In the genomic region with DNA sequence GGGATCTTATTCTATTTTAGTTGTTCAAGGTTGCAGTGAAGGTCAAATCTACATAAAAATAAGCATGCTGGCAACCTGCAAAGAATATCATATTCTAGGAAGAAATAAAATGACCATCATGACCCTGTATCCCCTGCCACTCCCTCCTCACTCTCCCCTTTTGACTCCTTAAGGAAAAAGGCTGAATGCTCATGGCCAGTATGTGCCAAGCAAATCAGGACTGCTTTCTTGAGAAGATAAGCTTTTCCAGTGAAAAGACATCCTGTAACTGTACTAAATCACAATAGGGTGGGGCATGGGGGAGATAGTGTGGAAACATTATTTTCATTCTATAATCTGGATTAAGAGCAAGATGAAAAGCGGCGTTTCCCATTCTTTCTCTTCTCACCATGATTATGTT, we compare ENCODE assay signal across 32 cellular contexts.
"Had no signal": no experiment of that assay in that cellular context is flagged by ENCODE, and none has a peak within 500 bp of the region (broad histone marks: within the 10 kb centered on the region; RNA-seq: fewer than 3 reads in every experiment).

No MANE protein-coding gene starts in this region.

- H3K27ac ChIP-seq: body of pancreas, brain microvascular endothelial cell, breast epithelium, VCaP had no signal

- H3K4me3 ChIP-seq: body of pancreas, breast epithelium had no signal

- DNase-seq: activated B cell treated with CpG ODN at 0.5 μM for 24 hours; activated CD4-positive, alpha-beta memory T cell treated with anti-CD3 and anti-CD28 coated beads for 36 hours; activated CD4-positive, alpha-beta T cell treated with anti-CD3 and anti-CD28 coated beads for 4 hours; activated CD4-positive, alpha-beta T cell treated with anti-CD3 and anti-CD28 coated beads, Interleukin-2, amount 10 ng/mL, durations not matched to agents 24 days and 14 days; activated CD4-positive, alpha-beta T cell treated with anti-CD3 and anti-CD28 coated beads, Interleukin-2, amount 50 U/mL, for 1 hour; activated CD4-positive, alpha-beta T cell treated with anti-CD3 and anti-CD28 coated beads, Interleukin-2, amount 50 U/mL, for 4 hours; activated CD4-positive, CD25-positive, alpha-beta regulatory T cell treated with anti-CD3 and anti-CD28 coated beads, Interleukin-2, amount 50 U/mL, for 72 hours; activated CD8-positive, alpha-beta memory T cell treated with anti-CD3 and anti-CD28 coated beads, Interleukin-2, amount 50 U/mL, for 4 hours; activated CD8-positive, alpha-beta T cell treated with anti-CD3 and anti-CD28 coated beads for 36 hours; activated effector memory CD4-positive, alpha-beta T cell treated with anti-CD3 and anti-CD28 coated beads, Interleukin-2, amount 50 U/mL, for 16 hours; activated gamma-delta T cell treated with Interleukin-2 at 50 U/mL for 16 hours; activated naive CD4-positive, alpha-beta T cell; activated naive CD4-positive, alpha-beta T cell treated with anti-CD3 and anti-CD28 coated beads for 36 hours; activated naive CD8-positive, alpha-beta T cell treated with anti-CD3 and anti-CD28 coated beads, Interleukin-2, amount 10 ng/mL, durations not matched to agents 7 days and 5 days; activated naive CD8-positive, alpha-beta T cell treated with anti-CD3 and anti-CD28 coated beads, Interleukin-2, amount 50 U/mL, for 24 hours; activated T-cell treated with anti-CD3 and anti-CD28 coated beads for 4 hours; activated T-cell treated with anti-CD3 and anti-CD28 coated beads, Interleukin-2, amount 50 U/mL, for 1 hour; activated T-cell treated with anti-CD3 and anti-CD28 coated beads, Interleukin-2, amount 50 U/mL, for 4 hours; activated T-cell treated with anti-CD3 and anti-CD28 coated beads, Interleukin-2, amount 50 U/mL, for 72 hours; amniotic stem cell; aorta; body of pancreas; brain microvascular endothelial cell; central memory CD4-positive, alpha-beta T cell; T-helper 1 cell; T-helper 2 cell; T-helper 9 cell had no signal

- H3K9me3 ChIP-seq: body of pancreas, breast epithelium had no signal

- H3K36me3 ChIP-seq: brain microvascular endothelial cell, breast epithelium had no signal

- FAIRE-seq: astrocyte, TTC549 had no signal

- H3K27me3 ChIP-seq: body of pancreas, brain microvascular endothelial cell, breast epithelium had no signal

- ATAC-seq: activated CD8-positive, alpha-beta T cell treated with anti-CD3 and anti-CD28 coated beads for 36 hours; activated naive CD8-positive, alpha-beta T cell treated with anti-CD3 and anti-CD28 coated beads, Interleukin-2, amount 50 U/mL, for 24 hours; activated T-cell treated with anti-CD3 and anti-CD28 coated beads, Interleukin-2, amount 50 U/mL, for 4 hours; activated T-cell treated with anti-CD3 and anti-CD28 coated beads, Interleukin-2, amount 50 U/mL, for 72 hours; activated T-helper 17 cell treated with anti-CD3 and anti-CD28 coated beads, Interleukin-2, amount 50 U/mL, for 72 hours; body of pancreas had no signal

- H3K4me1 ChIP-seq: breast epithelium had no signal
